Comparison of ENCODE assay signal across 19 cellular contexts in genomic region chr7:45832433-45833177, GRCh38. TPM values are rescaled to one million over a fixed set of nuclear protein-coding genes. Genes with fewer than 3 reads are reported as not detected.
DNase-seq lines count a peak whose midpoint lies in the region; ATAC-seq and TF ChIP-seq lines count a peak whose summit lies in the region.
"Not testable (repeated sequence)": the region's sequence is repeated elsewhere in the genome, so short reads cannot be mapped to it uniquely, and the experiment has no call there.
"Had no signal": no experiment of that assay in that cellular context is flagged by ENCODE, and none has a peak within 500 bp of the region (broad histone marks: within the 10 kb centered on the region; RNA-seq: fewer than 3 reads in every experiment).

No MANE protein-coding gene starts in this region.

- ATAC-seq in left ventricle myocardium superior: peak; percentile 54

- intact Hi-C loops in left ventricle myocardium superior (cut with micrococcal nuclease): not testable (repeated sequence)

- DNase-seq in AG08395 (ENCODE audit: low spot score) (peak; percentile 25), DMS53 (lab: John Stamatoyannopoulos, UW) (peak; percentile 74), LNCaP clone FGC (ENCODE audit: low read depth) (peak; percentile 49), NCI-H446 treated with DMSO at 0.1 percent for 48 hours (lab: John Stamatoyannopoulos, UW) (peak; percentile 5), SHP77 (lab: John Stamatoyannopoulos, UW) (peak; percentile 66 to 77), fibroblast of gingiva (ENCODE audit: low read depth) (peak; percentile 69), left ventricle myocardium superior (peak; percentile 39), mucosa of gallbladder (ENCODE audit: low spot score) (peak; percentile 16)

- H3K4me3 ChIP-seq in LNCaP clone FGC (ENCODE audit: low read depth, low read length): not testable (repeated sequence)

- TF ChIP-seq CTCF in LNCaP clone FGC (IDR thresholded peaks at IDR 0.05; ENCODE audit: control insufficient read depth, extremely low read depth, insufficient read depth): not testable (repeated sequence)

RNA-seq across cellular contexts. Expression of gene CCDC201, which starts 40.3 kb away (rescaled TPM):
- not detected for total RNA-seq in left ventricle myocardium superior
- total RNA-seq in mucosa of gallbladder: not detected
- total RNA-seq: activated CD8-positive, alpha-beta memory T cell treated with anti-CD3 and anti-CD28 coated beads, Interleukin-2, amount 10 ng/mL, durations not matched to agents 7 days and 5 days; activated naive CD8-positive, alpha-beta T cell treated with anti-CD3 and anti-CD28 coated beads for 36 hours; activated T-cell treated with anti-CD3 and anti-CD28 coated beads, Interleukin-2, amount 50 U/mL, for 4 hours; aorta; cardiac muscle cell; CD8-positive, alpha-beta memory T cell; epithelial cell of proximal tubule; left cardiac atrium; Right ventricle myocardium superior; spleen; temporal lobe had no signal

RNA-seq across cellular contexts. Expression of gene IGFBP1, which starts 55.7 kb away (rescaled TPM):
- total RNA-seq in left ventricle myocardium superior (not detected), mucosa of gallbladder (0.20 TPM)
- total RNA-seq: activated CD8-positive, alpha-beta memory T cell treated with anti-CD3 and anti-CD28 coated beads, Interleukin-2, amount 10 ng/mL, durations not matched to agents 7 days and 5 days; activated naive CD8-positive, alpha-beta T cell treated with anti-CD3 and anti-CD28 coated beads for 36 hours; aorta; CD8-positive, alpha-beta memory T cell; left cardiac atrium; Right ventricle myocardium superior had no signal

Comparison
In these comparisons a context has a peak if more than half of its experiments do, and no peak if none do; other contexts are left out.
1. DNase-seq: peak in every context shown above with its lines; median percentile 74 in DMS53; 72 in SHP77; 69 in fibroblast of gingiva; 49 in LNCaP clone FGC; 39 in left ventricle myocardium superior; 25 in AG08395; 16 in mucosa of gallbladder; 5 in NCI-H446 treated with DMSO at 0.1 percent for 48 hours.